ENCODE assay signal across 27 cellular contexts in genomic region chr1:245182028-245182427, GRCh38. TPM values are rescaled to one million over a fixed set of nuclear protein-coding genes. Genes with fewer than 3 reads are reported as not detected.
DNase-seq lines count a peak whose midpoint lies in the region; ATAC-seq, FAIRE-seq and TF ChIP-seq lines count a peak whose summit lies in the region.
"Had no signal": no experiment of that assay in that cellular context is flagged by ENCODE, and none has a peak within 500 bp of the region (broad histone marks: within the 10 kb centered on the region; RNA-seq: fewer than 3 reads in every experiment).

No MANE protein-coding gene starts in this region.

- H3K23me2 ChIP-seq in H1 (ENCODE audit: low read depth, low read length) = no peaks in the 10 kb centered on the region

- H4K20me1 ChIP-seq in GM23338 (replicated peaks; ENCODE audit: insufficient read depth) = no peaks in the 10 kb centered on the region
- no peaks in the 10 kb centered on the region for H4K20me1 ChIP-seq in H1 (replicated peaks in 1 of 2; ENCODE audit: control insufficient read depth in 1 of 2, insufficient read depth in 2 of 2, low read length in 2 of 2)
- no peaks in the 10 kb centered on the region for H4K20me1 ChIP-seq in neural progenitor cell (ENCODE audit: low read depth)
- H4K20me1 ChIP-seq: BLaER1 treated with 17β-estradiol and CSF1 and Interleukin-3, amounts not matched to agents 10 nM and 100 nM had no signal

- DNase-seq in cardiac muscle cell (ENCODE audit: low read depth in 1 of 2, low spot score in 1 of 2) = no peak
- DNase-seq in cardiac septum (ENCODE audit: low spot score) = no peak
- no peak for DNase-seq in GM23338 (ENCODE audit: low spot score)
- no peak for DNase-seq in H1 (ENCODE audit: low read depth in 1 of 2, low spot score in 2 of 2)
- DNase-seq in neural progenitor cell (ENCODE audit: low spot score) = no peak
- DNase-seq in adrenal gland = no peak
- DNase-seq: 8988T; ACHN; AML-193; BE2C; CD4-positive, alpha-beta T cell; CD8-positive, alpha-beta memory T cell; DMS 273 treated with DMSO at 0.1 percent for 48 hours; DMS79; EL; GDM1; GM23248; HFFc6 had no signal

- H3K4ac ChIP-seq in H1 (replicated peaks; ENCODE audit: insufficient read length, low read depth, low read length) = no peak overlapping the region

- no peak overlapping the region for H4K8ac ChIP-seq in H1 (ENCODE audit: extremely low read depth, insufficient read depth, low read length)

- H4K5ac ChIP-seq in H1 (ENCODE audit: insufficient read length, low read depth, low read length) = no peak overlapping the region

- H3K79me2 ChIP-seq in GM23338 (replicated peaks; ENCODE audit: insufficient read depth) (no peaks in the 10 kb centered on the region), H1 (ENCODE audit: control insufficient read depth in 1 of 2, insufficient read depth in 2 of 2, low read length in 2 of 2) (no peaks in the 10 kb centered on the region), neural progenitor cell (ENCODE audit: low read depth) (no peaks in the 10 kb centered on the region)

- H3K14ac ChIP-seq in H1 (ENCODE audit: insufficient read length) = no peak overlapping the region

- FAIRE-seq in H1 (lab: Jason Lieb, UNC) = no peak
- FAIRE-seq: A549, D721Med, GM12878, GM19239, H54 had no signal

- H3K4me3 ChIP-seq in cardiac muscle cell (no peak overlapping the region), GM23338 (no peak overlapping the region), H1 (ENCODE audit: extremely low read depth in 1 of 4, insufficient read depth in 2 of 4, low read depth in 3 of 4, low read length in 4 of 4) (no peak overlapping the region), neural progenitor cell (no peak overlapping the region), adrenal gland (no peak overlapping the region)
- H3K4me3 ChIP-seq: A549; BLaER1 treated with 17β-estradiol and CSF1 and Interleukin-3, amounts not matched to agents 10 nM and 100 nM; GM12878; GM23248; HAP-1 had no signal

- 0 out of 2 replicates have a peak overlapping the region, but pooled peaks have one; percentile 6 for H2BK20ac ChIP-seq in H1 (ENCODE audit: low read length)

- H3K27me3 Mint-ChIP-seq in GM23338 (ENCODE audit: insufficient read depth, low read depth, poor library complexity) = peaks cover 11% of the 10 kb centered on the region
- H3K27me3 Mint-ChIP-seq in neural progenitor cell (ENCODE audit: insufficient read depth, low read depth) = peaks cover 12% of the 10 kb centered on the region
- H3K27me3 Mint-ChIP-seq: CD4-positive, alpha-beta T cell had no signal

- TF ChIP-seq EP300 in H1 (IDR thresholded peaks at IDR 0.05; ENCODE audit: borderline replicate concordance in 1 of 2, low read depth in 2 of 2, low read length in 2 of 2) = no peak

- no peak overlapping the region for H2BK120ac ChIP-seq in H1 (replicated peaks; ENCODE audit: low read depth, low read length)

- no peaks in the 10 kb centered on the region for H3K9me2 ChIP-seq in GM23338 (ENCODE audit: insufficient read depth)

- POLR2A ChIA-PET in H1 (lab: Charles Lee; ENCODE audit: partially characterized antibody) = interaction anchor here (0.7 kb wide), 1 partner anchor 348 kb away, joined by 3 read pairs; no protein-coding TSS in a partner anchor

- H3K4me1 ChIP-seq in cardiac muscle cell (ENCODE audit: low read depth) (peaks cover 54% of the 10 kb centered on the region), GM23338 (ENCODE audit: insufficient read depth) (peaks cover 18% of the 10 kb centered on the region), H1 (replicated peaks in 1 of 4; ENCODE audit: control insufficient read depth in 3 of 4, insufficient read depth in 4 of 4, low read length in 3 of 4) (peaks cover 5 to 7% (median 6%) of the 10 kb centered on the region in 4 experiments; a peak in 6 of 7 replicates), neural progenitor cell (peaks cover 17% of the 10 kb centered on the region), adrenal gland (replicated peaks in 1 of 2) (no peaks in the 10 kb centered on the region)
- H3K4me1 ChIP-seq: A549 had no signal

- peaks cover 21% of the 10 kb centered on the region for H3K4me1 Mint-ChIP-seq in GM23338
- peaks cover 56% of the 10 kb centered on the region for H3K4me1 Mint-ChIP-seq in neural progenitor cell
- H3K4me1 Mint-ChIP-seq: CD14-positive monocyte; CD8-positive, alpha-beta memory T cell had no signal

- CTCF ChIA-PET in H1 (lab: Charles Lee; ENCODE audit: partially characterized antibody) = no interaction called here

- peaks cover 4% of the 10 kb centered on the region for H3K36me3 ChIP-seq in cardiac muscle cell
- no peaks in the 10 kb centered on the region for H3K36me3 ChIP-seq in GM23338 (ENCODE audit: insufficient read depth)
- H3K36me3 ChIP-seq in H1 (ENCODE audit: control insufficient read depth in 2 of 4, insufficient read depth in 4 of 4, low read length in 3 of 4) = no peaks in the 10 kb centered on the region
- no peaks in the 10 kb centered on the region for H3K36me3 ChIP-seq in neural progenitor cell
- H3K36me3 ChIP-seq in adrenal gland (replicated peaks in 1 of 2) = no peaks in the 10 kb centered on the region
- H3K36me3 ChIP-seq: BLaER1 treated with 17β-estradiol and CSF1 and Interleukin-3, amounts not matched to agents 10 nM and 100 nM; HAP-1 had no signal

- H2AK5ac ChIP-seq in H1 (ENCODE audit: low read depth, low read length) = no peak overlapping the region

- H2AFZ ChIP-seq in GM23338 (peak overlapping the region; percentile 85; the same call in 1 of the 2 replicates), H1 (ENCODE audit: low read length) (no peak overlapping the region), neural progenitor cell (replicated peaks) (no peak overlapping the region)
- H2AFZ ChIP-seq: GM23248 had no signal

- no peaks in the 10 kb centered on the region for H3F3A ChIP-seq in GM23338 (replicated peaks; ENCODE audit: low read depth)
- H3F3A ChIP-seq in neural progenitor cell (ENCODE audit: low read depth) = peaks cover 13% of the 10 kb centered on the region

- WGBS in H1 (ENCODE audit: extremely low coverage in 1 of 2, insufficient coverage in 1 of 2, insufficient read length in 1 of 2, insufficient replicate concordance in 2 of 2, low coverage in 1 of 2, low lambda C conversion rate in 2 of 2, missing lambda C conversion rate in 1 of 2), 2 experiments = 85% methylated on average over 2 of the region's 2 CpGs; no CpG with 5 or more reads in 1 of the 2 experiments
- WGBS in adrenal gland, 4 donors = 82 to 90% (median 87%) methylated on average over 2 of the region's 2 CpGs

- TF ChIP-seq RAD21 in H1 (IDR thresholded peaks at IDR 0.05 in 1 of 2, conservative IDR thresholded peaks at IDR 0.05 in 1 of 2; ENCODE audit: low read depth in 2 of 2, low read length in 2 of 2) = no peak

- H3K27ac Mint-ChIP-seq in GM23338 (no peak overlapping the region), neural progenitor cell (peak overlapping the region; percentile 5)
- H3K27ac Mint-ChIP-seq: CD14-positive monocyte; CD4-positive, alpha-beta T cell; CD8-positive, alpha-beta memory T cell; HFFc6 had no signal

- no peak overlapping the region for H3K4me2 ChIP-seq in GM23338
- no peak overlapping the region for H3K4me2 ChIP-seq in H1 (ENCODE audit: insufficient read depth in 1 of 2, low read depth in 2 of 2, low read length in 2 of 2)
- H3K4me2 ChIP-seq in neural progenitor cell = no peak overlapping the region
- H3K4me2 ChIP-seq: A549 had no signal

- TF ChIP-seq POLR2A in H1 (IDR thresholded peaks at IDR 0.05; ENCODE audit: control extremely low read depth in 1 of 2, low read depth in 2 of 2, low read length in 2 of 2) (no peak), adrenal gland (IDR thresholded peaks at IDR 0.05) (no peak)

- no peak for TF ChIP-seq CTCF in cardiac muscle cell (IDR thresholded peaks at IDR 0.05; ENCODE audit: low read depth, low read length)
- TF ChIP-seq CTCF in GM23338 (conservative IDR thresholded peaks at IDR 0.05; ENCODE audit: low read depth in 2 of 2) = no peak
- no peak for TF ChIP-seq CTCF in H1 (IDR thresholded peaks at IDR 0.05; ENCODE audit: control extremely low read depth in 1 of 3, insufficient read depth in 1 of 3, low read depth in 1 of 3, low read length in 3 of 3)
- no peak for TF ChIP-seq CTCF in neural progenitor cell (IDR thresholded peaks at IDR 0.05)
- TF ChIP-seq CTCF in adrenal gland (IDR thresholded peaks at IDR 0.05) = no peak

- no peak overlapping the region for H3K23ac ChIP-seq in H1 (ENCODE audit: insufficient read length)

- ATAC-seq in GM23338 = no peak
- ATAC-seq in HG02759 (IDR thresholded peaks at IDR 0.05; ENCODE audit: unreplicated experiment) = no peak
- ATAC-seq: A549, GM12878 had no signal

- intact Hi-C loops in cardiac septum (cut with DNase I) = no loop called here
- intact Hi-C loops in adrenal gland (cut with DNase I) = no loop called here

- H3K56ac ChIP-seq in H1 (replicated peaks; ENCODE audit: insufficient read length, low read depth, low read length) = no peak overlapping the region

- H2BK12ac ChIP-seq in H1 (ENCODE audit: low read depth, low read length) = no peak overlapping the region

- no peaks in the 10 kb centered on the region for H3K79me1 ChIP-seq in H1 (ENCODE audit: low read depth, low read length)

- H3K27me3 ChIP-seq in cardiac muscle cell (no peaks in the 10 kb centered on the region), GM23338 (ENCODE audit: insufficient read depth) (no peaks in the 10 kb centered on the region), H1 (replicated peaks in 1 of 4; ENCODE audit: control insufficient read depth in 3 of 4, extremely low read depth in 1 of 4, insufficient read depth in 3 of 4, low read length in 3 of 4) (no peaks in the 10 kb centered on the region), neural progenitor cell (no peaks in the 10 kb centered on the region), adrenal gland (no peaks in the 10 kb centered on the region)
- H3K27me3 ChIP-seq: BE2C; BLaER1 treated with 17β-estradiol and CSF1 and Interleukin-3, amounts not matched to agents 10 nM and 100 nM had no signal

- H3K9me3 Mint-ChIP-seq in GM23338 (no peaks in the 10 kb centered on the region), neural progenitor cell (no peaks in the 10 kb centered on the region)
- H3K9me3 Mint-ChIP-seq: CD4-positive, alpha-beta T cell; CD8-positive, alpha-beta memory T cell; HFFc6 had no signal

- H3K9ac ChIP-seq in H1 (replicated peaks in 1 of 4; ENCODE audit: extremely low read depth in 1 of 4, low read depth in 3 of 4, low read length in 3 of 4) = no peak overlapping the region
- H3K9ac ChIP-seq in neural progenitor cell = no peak overlapping the region
- H3K9ac ChIP-seq: BLaER1 treated with 17β-estradiol and CSF1 and Interleukin-3, amounts not matched to agents 10 nM and 100 nM; GM23248 had no signal

- H4K91ac ChIP-seq in H1 (replicated peaks; ENCODE audit: insufficient read length, low read length) = no peak overlapping the region

- H3K18ac ChIP-seq in H1 (ENCODE audit: extremely low read depth, low read length) = no peak overlapping the region

- H3K27ac ChIP-seq in cardiac muscle cell (peak overlapping the region; percentile 81), GM23338 (ENCODE audit: low read depth) (no peak overlapping the region), H1 (ENCODE audit: low read depth, low read length) (no peak overlapping the region), neural progenitor cell (no peak overlapping the region), adrenal gland (no peak overlapping the region)
- H3K27ac ChIP-seq: A549; BLaER1 treated with 17β-estradiol and CSF1 and Interleukin-3, amounts not matched to agents 10 nM and 100 nM; GM23248 had no signal

- no peaks in the 10 kb centered on the region for H3K9me3 ChIP-seq in cardiac muscle cell (ENCODE audit: low read depth)
- H3K9me3 ChIP-seq in H1 (ENCODE audit: insufficient read depth in 2 of 2, low read depth in 1 of 2, low read length in 1 of 2) = no peaks in the 10 kb centered on the region
- no peaks in the 10 kb centered on the region for H3K9me3 ChIP-seq in neural progenitor cell (ENCODE audit: low read depth)
- H3K9me3 ChIP-seq in adrenal gland (replicated peaks in 1 of 3) = no peaks in the 10 kb centered on the region
- H3K9me3 ChIP-seq: A549; BE2C; BLaER1 treated with 17β-estradiol and CSF1 and Interleukin-3, amounts not matched to agents 10 nM and 100 nM; HAP-1 had no signal

- H3K36me3 Mint-ChIP-seq in GM23338 (ENCODE audit: low read depth) (no peaks in the 10 kb centered on the region), neural progenitor cell (no peaks in the 10 kb centered on the region)
- H3K36me3 Mint-ChIP-seq: CD14-positive monocyte; CD8-positive, alpha-beta memory T cell had no signal

- H2BK5ac ChIP-seq in H1 (ENCODE audit: low read depth, low read length) = no peak overlapping the region

- H3K4me3 Mint-ChIP-seq in GM23338 (no peak overlapping the region), neural progenitor cell (no peak overlapping the region)
- H3K4me3 Mint-ChIP-seq: CD14-positive monocyte; CD4-positive, alpha-beta T cell; CD8-positive, alpha-beta memory T cell; HFFc6 had no signal

- no peak overlapping the region for H2BK15ac ChIP-seq in H1 (ENCODE audit: low read length)

RNA-seq across cellular contexts. Expression of gene KIF26B, which starts 27.2 kb away (rescaled TPM):
- total RNA-seq in cardiac muscle cell = 141 and 177 TPM in 2 replicates
- polyA plus RNA-seq in cardiac muscle cell = 58.9 and 60.7 TPM in 2 replicates
- 1.1 TPM for total RNA-seq in cardiac septum
- 0.19 and 0.76 TPM in 2 replicates for total RNA-seq in GM23338 (2014; rRNA removed; shearing (Covaris generic))
- polyA plus RNA-seq in GM23338 (2016; fragmentation: Nextera tagmentation; extraction: Ambion mirVana) = 0.03 and 0.28 TPM in 2 replicates
- 0.19 and 0.28 TPM in 2 replicates for total RNA-seq in H1 (2021; fragmentation: NEBNext Ultra II Directional; extraction: Animal tissue kit (Norgen Biotek cat#: 25700))
- 0.06 and 0.11 TPM in 2 replicates for polyA plus RNA-seq in H1 (2011; rRNA removed)
- polyA plus RNA-seq in H1 (2011; cell fraction: cytosol; rRNA removed) = 0.12 TPM
- 0.14 TPM for polyA plus RNA-seq in H1 (2011; cell fraction: nucleus; rRNA removed)
- polyA plus RNA-seq in H1 (2012, experiment 1 of 2) = 0.10 to 0.27 TPM (median 0.18 TPM) in 4 replicates
- polyA plus RNA-seq in H1 (2012, experiment 2 of 2) = 0.14 TPM
- 0.06 TPM for polyA plus RNA-seq in H1 (2013, experiment 1 of 2)
- 0.11 TPM for polyA plus RNA-seq in H1 (2013, experiment 2 of 2)
- 0.12 and 0.19 TPM in 2 replicates for polyA minus RNA-seq in H1 (2011; rRNA and poly(A)+ RNA removed)
- polyA minus RNA-seq in H1 (2011; cell fraction: cytosol; rRNA and poly(A)+ RNA removed) = 0.15 TPM
- 1.5 TPM for polyA minus RNA-seq in H1 (2011; cell fraction: nucleus; rRNA and poly(A)+ RNA removed)
- total RNA-seq in neural progenitor cell (ENCODE audit: low replicate concordance) = 0.47 and 1.2 TPM in 2 replicates
- 1 to 10 TPM; 1.7 to 4.6 (median 3.1) TPM for total RNA-seq in adrenal gland
- polyA plus RNA-seq in adrenal gland = 1 to 10 TPM in 1 of 3 donors, under 1 TPM in 2; 0.20 to 2.1 (median 0.48) TPM
- polyA plus RNA-seq: CD8-positive, alpha-beta memory T cell had no signal

Comparison
In these comparisons a context has a peak if more than half of its experiments do, and no peak if none do; other contexts are left out.
1. RNA of gene KIF26B, which starts 27.2 kb away (total RNA-seq): 141 to 177 TPM in cardiac muscle cell; 1.7 to 4.6 TPM in adrenal gland, 1.1 TPM in cardiac septum (single experiment), 0.19 to 0.76 TPM in GM23338, 0.47 to 1.2 TPM in neural progenitor cell and 0.19 to 0.28 TPM in H1; every median in the first group is over 10 times any median in the second.